ENCODE assay signal across 8 cellular contexts in the genomic region with DNA sequence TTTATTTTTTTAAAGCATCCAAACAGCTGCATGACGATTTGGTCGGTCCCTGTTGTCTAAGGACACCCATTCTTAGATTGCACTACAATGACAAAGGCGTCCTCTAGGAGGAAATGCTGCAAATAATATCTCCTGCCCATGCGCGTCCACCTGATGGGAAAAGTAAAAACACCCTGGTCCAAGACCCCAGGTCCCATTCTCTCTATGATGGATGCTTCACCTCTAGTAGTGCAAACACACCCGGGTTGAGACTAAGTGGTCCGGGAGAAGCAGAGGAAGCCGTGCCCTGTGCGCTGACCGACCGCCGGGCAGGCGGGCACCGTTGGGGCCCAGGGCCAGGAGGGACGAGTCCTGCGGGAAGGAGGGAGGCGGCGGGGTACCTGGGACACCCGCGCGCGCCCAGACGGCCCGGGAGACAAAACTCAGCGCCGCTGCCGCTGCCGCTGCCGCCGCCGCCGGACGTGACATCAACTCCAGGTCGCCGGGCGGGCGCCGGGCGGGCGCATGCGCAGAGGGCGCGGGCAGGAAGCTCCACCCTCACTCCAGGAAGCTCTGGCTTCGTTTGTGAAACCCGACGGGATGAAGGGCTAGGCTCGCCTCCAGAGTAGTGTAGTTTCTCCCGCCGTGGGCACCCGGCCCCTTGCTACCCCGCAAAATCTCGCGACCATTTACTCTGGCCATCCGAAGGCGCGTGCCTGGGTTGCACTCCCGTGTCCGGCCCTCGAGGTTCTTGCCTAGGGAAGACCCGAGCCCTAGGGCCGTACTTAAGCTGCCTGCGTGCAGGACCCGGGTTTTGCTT. TPM values are rescaled to one million over a fixed set of nuclear protein-coding genes. Genes with fewer than 3 reads are reported as not detected.
A peak's percentile ranks its signal among the peaks of the same experiment; 100 is the strongest.
DNase-seq lines count a peak whose midpoint lies in the region; ATAC-seq and TF ChIP-seq lines count a peak whose summit lies in the region.

A gene (minus strand): TSS at position 462 of the 799 bp plus-strand sequence. CDS start 1,639 bp downstream, outside the sequence.

- peak; percentile 88 for ATAC-seq in HG02588 (IDR thresholded peaks at IDR 0.05; ENCODE audit: unreplicated experiment)
- peak; percentile 92 to 93 for ATAC-seq in activated naive CD4-positive, alpha-beta T cell treated with anti-CD3 and anti-CD28 coated beads, Interleukin-2, amount 50 U/mL, for 72 hours

- H3K4me1 ChIP-seq in thymus (ENCODE audit: control insufficient read depth, insufficient read depth, low read length) = peaks cover 11% of the 10 kb centered on the region

- under 1% methylated on average over 63 of the region's 63 CpGs for WGBS in thymus

- H3K4me1 Mint-ChIP-seq in osteocyte (ENCODE audit: unreplicated experiment) = peaks cover 20% of the 10 kb centered on the region

- no peaks in the 10 kb centered on the region for H3K27me3 Mint-ChIP-seq in osteocyte (ENCODE audit: unreplicated experiment)

- H3K4me3 Mint-ChIP-seq in osteocyte (ENCODE audit: unreplicated experiment) = peak within 1 kb of the TSS; percentile 87

- TF ChIP-seq CTCF in GM10266 (IDR thresholded peaks at IDR 0.05; ENCODE audit: control insufficient read depth, insufficient read depth, low read depth, missing control alignments) = no peak
- TF ChIP-seq CTCF in osteocyte (IDR thresholded peaks at IDR 0.05) = peak; percentile 24

- DNase-seq in GM10266 (ENCODE audit: extremely low spot score) = peak; percentile 91
- peak; percentile 64 for DNase-seq in NCI-H1092 (lab: John Stamatoyannopoulos, UW)
- peak; percentile 83 for DNase-seq in SKM-1 (lab: John Stamatoyannopoulos, UW; ENCODE audit: unreplicated experiment)
- peak; percentile 93 for DNase-seq in activated naive CD4-positive, alpha-beta T cell treated with anti-CD3 and anti-CD28 coated beads, Interleukin-2, amount 50 U/mL, for 72 hours (ENCODE audit: low spot score in 2 of 2)
- DNase-seq in glomerular visceral epithelial cell (ENCODE audit: extremely low spot score) = peak; percentile 96
- peak; percentile 98 for DNase-seq in osteocyte (ENCODE audit: extremely low spot score, unreplicated experiment)

- no peaks in the 10 kb centered on the region for H3K9me3 Mint-ChIP-seq in activated naive CD4-positive, alpha-beta T cell treated with anti-CD3 and anti-CD28 coated beads, Interleukin-2, amount 50 U/mL, for 72 hours
- no peaks in the 10 kb centered on the region for H3K9me3 Mint-ChIP-seq in osteocyte (ENCODE audit: unreplicated experiment)

- peaks cover 0 to 10% of the 10 kb centered on the region in 2 donors for H3K36me3 Mint-ChIP-seq in activated naive CD4-positive, alpha-beta T cell treated with anti-CD3 and anti-CD28 coated beads, Interleukin-2, amount 50 U/mL, for 72 hours
- peaks cover 11% of the 10 kb centered on the region for H3K36me3 Mint-ChIP-seq in osteocyte (ENCODE audit: unreplicated experiment)

- peak within 1 kb of the TSS; percentile 96 for H3K27ac Mint-ChIP-seq in activated naive CD4-positive, alpha-beta T cell treated with anti-CD3 and anti-CD28 coated beads, Interleukin-2, amount 50 U/mL, for 72 hours
- peak within 1 kb of the TSS; percentile 93 for H3K27ac Mint-ChIP-seq in osteocyte (ENCODE audit: unreplicated experiment)

- H3K9me3 ChIP-seq in thymus (ENCODE audit: control insufficient read depth) = no peaks in the 10 kb centered on the region

- peak within 1 kb of the TSS; percentile 96 for H3K27ac ChIP-seq in thymus (ENCODE audit: low read depth)

- H3K36me3 ChIP-seq in thymus (ENCODE audit: control insufficient read depth, insufficient read depth) = peaks cover 10% of the 10 kb centered on the region

- H3K27me3 ChIP-seq in thymus (ENCODE audit: control insufficient read depth, insufficient read depth) = no peaks in the 10 kb centered on the region

- peak within 1 kb of the TSS; percentile 99 for H3K4me3 ChIP-seq in thymus (ENCODE audit: low read length)

RNA-seq across cellular contexts. Expression of the gene that starts here (rescaled TPM):
- total RNA-seq in activated naive CD4-positive, alpha-beta T cell treated with anti-CD3 and anti-CD28 coated beads, Interleukin-2, amount 50 U/mL, for 72 hours = 10 to 100 TPM; 13.2 to 30.9 TPM
- total RNA-seq in osteocyte = 15.3 and 19.9 TPM in 2 replicates
- 20.6 TPM for polyA plus RNA-seq in thymus

Comparison
In these comparisons a context has a peak if more than half of its experiments do, and no peak if none do; other contexts are left out.
1. Peak in every context shown above with its lines: DNase-seq, ATAC-seq, H3K4me3 ChIP-seq and H3K27ac ChIP-seq.